Comparison of ENCODE assay signal across 33 cellular contexts in genomic region chr15:59152694-59153450, GRCh38. TPM values are rescaled to one million over a fixed set of nuclear protein-coding genes. Genes with fewer than 3 reads are reported as not detected.
"Had no signal": no experiment of that assay in that cellular context is flagged by ENCODE, and none has a peak within 500 bp of the region (broad histone marks: within the 10 kb centered on the region; RNA-seq: fewer than 3 reads in every experiment).

No MANE protein-coding gene starts in this region.

- H3K4me3 Mint-ChIP-seq: activated CD4-positive, alpha-beta memory T cell treated with anti-CD3 and anti-CD28 coated beads for 36 hours; activated CD4-positive, alpha-beta T cell treated with anti-CD3 and anti-CD28 coated beads, Interleukin-2, amount 10 ng/mL, durations not matched to agents 24 days and 14 days; activated naive CD4-positive, alpha-beta T cell treated with anti-CD3 and anti-CD28 coated beads, Interleukin-2, amount 50 U/mL, for 24 hours; activated T-helper 1 cell treated with anti-CD3 and anti-CD28 coated beads, Interleukin-12 subunit alpha, Interleukin-12 subunit beta, Interleukin-2, Interleukin-4 antibody, amounts not matched to agents 30 ng/mL and 10 ng/mL and 1 ng/mL, durations not matched to agents 14 hours and 24 hours and 36 hours; brain; endodermal cell; natural killer cell; neural progenitor cell had no signal

- H3K27me3 ChIP-seq: esophagus muscularis mucosa, foreskin keratinocyte, heart right ventricle, neural progenitor cell, spleen, testis, transverse colon, uterus had no signal

- H3K4me1 Mint-ChIP-seq: activated CD4-positive, alpha-beta T cell treated with anti-CD3 and anti-CD28 coated beads, Interleukin-2, amount 10 ng/mL, durations not matched to agents 24 days and 14 days; activated naive CD4-positive, alpha-beta T cell treated with anti-CD3 and anti-CD28 coated beads, Interleukin-2, amount 50 U/mL, for 24 hours; natural killer cell had no signal

- H3K27ac Mint-ChIP-seq: activated CD4-positive, alpha-beta memory T cell treated with anti-CD3 and anti-CD28 coated beads for 36 hours; activated CD4-positive, alpha-beta T cell treated with anti-CD3 and anti-CD28 coated beads, Interleukin-2, amount 10 ng/mL, durations not matched to agents 24 days and 14 days; activated naive CD4-positive, alpha-beta T cell treated with anti-CD3 and anti-CD28 coated beads, Interleukin-2, amount 50 U/mL, for 24 hours; activated T-helper 1 cell treated with anti-CD3 and anti-CD28 coated beads, Interleukin-12 subunit alpha, Interleukin-12 subunit beta, Interleukin-2, Interleukin-4 antibody, amounts not matched to agents 30 ng/mL and 10 ng/mL and 1 ng/mL, durations not matched to agents 14 hours and 24 hours and 36 hours; brain; endodermal cell; natural killer cell; neural progenitor cell had no signal

- DNase-seq: activated CD4-positive, alpha-beta memory T cell treated with anti-CD3 and anti-CD28 coated beads for 36 hours; activated CD4-positive, alpha-beta T cell treated with anti-CD3 and anti-CD28 coated beads, Interleukin-2, amount 10 ng/mL, durations not matched to agents 24 days and 14 days; activated CD4-positive, CD25-positive, alpha-beta regulatory T cell treated with anti-CD3 and anti-CD28 coated beads, Interleukin-2, amount 50 U/mL, for 72 hours; activated CD8-positive, alpha-beta memory T cell treated with anti-CD3 and anti-CD28 coated beads, Interleukin-2, amount 50 U/mL, for 4 hours; activated gamma-delta T cell treated with Interleukin-2 at 50 U/mL for 16 hours; activated T-cell treated with anti-CD3 and anti-CD28 coated beads, Interleukin-2, amount 50 U/mL, for 1 hour; anterior cingulate cortex; cortex of kidney; endodermal cell; foreskin keratinocyte; heart right ventricle; mesenchymal stem cell; natural killer cell; occipital lobe; right cardiac atrium; spleen; stimulated activated CD4-positive, alpha-beta T cell treated with anti-CD3 and anti-CD28 coated beads, Interleukin-2, amount 100 ng/mL, for 48 hours; stimulated activated naive CD4-positive, alpha-beta T cell treated with Interleukin-2 at 50 U/mL for 16 hours; T-helper 2 cell; testis; transverse colon; uterus had no signal

- H3K9ac ChIP-seq: neural progenitor cell had no signal

- H3K4me1 ChIP-seq: foreskin keratinocyte, spleen, testis, transverse colon, uterus had no signal

- H3K36me3 ChIP-seq: neural progenitor cell, uterus had no signal

- H3K4me3 ChIP-seq: esophagus muscularis mucosa, heart right ventricle, neural progenitor cell, spleen, testis, transverse colon, uterus had no signal

- H3K36me3 Mint-ChIP-seq: activated CD4-positive, alpha-beta memory T cell treated with anti-CD3 and anti-CD28 coated beads for 36 hours; activated naive CD4-positive, alpha-beta T cell treated with anti-CD3 and anti-CD28 coated beads, Interleukin-2, amount 50 U/mL, for 24 hours; natural killer cell had no signal

- H3K4me2 ChIP-seq: neural progenitor cell had no signal

- H2AFZ ChIP-seq: neural progenitor cell had no signal

- H3K9me3 ChIP-seq: esophagus muscularis mucosa, heart right ventricle, spleen, testis, transverse colon, uterus had no signal

- H3K9me3 Mint-ChIP-seq: activated CD4-positive, alpha-beta memory T cell treated with anti-CD3 and anti-CD28 coated beads for 36 hours; activated CD4-positive, alpha-beta T cell treated with anti-CD3 and anti-CD28 coated beads, Interleukin-2, amount 10 ng/mL, durations not matched to agents 24 days and 14 days; activated naive CD4-positive, alpha-beta T cell treated with anti-CD3 and anti-CD28 coated beads, Interleukin-2, amount 50 U/mL, for 24 hours; activated T-helper 1 cell treated with anti-CD3 and anti-CD28 coated beads, Interleukin-12 subunit alpha, Interleukin-12 subunit beta, Interleukin-2, Interleukin-4 antibody, amounts not matched to agents 30 ng/mL and 10 ng/mL and 1 ng/mL, durations not matched to agents 14 hours and 24 hours and 36 hours; brain; endodermal cell; natural killer cell; neural progenitor cell had no signal

- ATAC-seq: foreskin keratinocyte, heart right ventricle, natural killer cell, right cardiac atrium had no signal

- H3K27ac ChIP-seq: esophagus muscularis mucosa, foreskin keratinocyte, heart right ventricle, neural progenitor cell, spleen, testis, transverse colon, uterus had no signal

- H3K27me3 Mint-ChIP-seq: activated CD4-positive, alpha-beta memory T cell treated with anti-CD3 and anti-CD28 coated beads for 36 hours; activated CD4-positive, alpha-beta T cell treated with anti-CD3 and anti-CD28 coated beads, Interleukin-2, amount 10 ng/mL, durations not matched to agents 24 days and 14 days; activated naive CD4-positive, alpha-beta T cell treated with anti-CD3 and anti-CD28 coated beads, Interleukin-2, amount 50 U/mL, for 24 hours had no signal

RNA-seq across cellular contexts. Expression of gene LDHAL6B, which starts 53.8 kb away (rescaled TPM):
- total RNA-seq: activated CD4-positive, alpha-beta memory T cell treated with anti-CD3 and anti-CD28 coated beads for 36 hours; activated CD4-positive, alpha-beta T cell treated with anti-CD3 and anti-CD28 coated beads, Interleukin-2, amount 10 ng/mL, durations not matched to agents 24 days and 14 days; activated CD8-positive, alpha-beta memory T cell treated with anti-CD3 and anti-CD28 coated beads for 36 hours; activated T-helper 1 cell treated with anti-CD3 and anti-CD28 coated beads, Interleukin-12 subunit alpha, Interleukin-12 subunit beta, Interleukin-2, Interleukin-4 antibody, amounts not matched to agents 30 ng/mL and 10 ng/mL and 1 ng/mL, durations not matched to agents 14 hours and 24 hours and 36 hours; cardiac septum; chondrocyte; endodermal cell; esophagus muscularis mucosa; foreskin keratinocyte; glomerular endothelial cell; heart right ventricle; kidney epithelial cell; lower leg skin; natural killer cell; occipital lobe; right cardiac atrium; spleen; transverse colon; uterus had no signal
- polyA plus RNA-seq: foreskin keratinocyte, heart right ventricle, right cardiac atrium had no signal
